Comparison of ENCODE assay signal across 10 cellular contexts in the genomic region with DNA sequence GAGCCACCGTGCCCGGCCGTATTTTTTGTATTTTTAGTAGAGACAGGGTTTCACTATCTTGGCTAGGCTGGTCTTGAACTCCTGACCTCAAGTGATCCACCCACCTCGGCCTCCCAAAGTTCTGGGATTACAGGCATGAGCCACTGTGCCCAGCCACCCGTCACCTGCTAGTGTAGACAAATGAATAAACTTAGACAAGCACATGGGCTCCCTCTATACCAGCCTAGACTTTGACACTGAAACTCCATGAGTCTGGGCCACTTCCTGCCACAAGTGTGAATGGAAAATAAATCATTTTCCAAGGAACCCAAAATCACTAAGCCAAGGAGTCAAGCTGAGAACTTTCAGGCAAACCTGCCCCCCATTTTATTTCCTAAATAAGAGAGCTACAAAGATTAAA. TPM values are rescaled to one million over a fixed set of nuclear protein-coding genes. Genes with fewer than 3 reads are reported as not detected.
DNase-seq lines count a peak whose midpoint lies in the region; ATAC-seq and TF ChIP-seq lines count a peak whose summit lies in the region.
"Had no signal": no experiment of that assay in that cellular context is flagged by ENCODE, and none has a peak within 500 bp of the region (broad histone marks: within the 10 kb centered on the region; RNA-seq: fewer than 3 reads in every experiment).

No MANE protein-coding gene starts in this region.

- WGBS in thyroid gland, 2 donors = 83 to 86% methylated on average over 5 of the region's 5 CpGs

- H3K4me1 ChIP-seq in thyroid gland = peaks cover 4 to 16% of the 10 kb centered on the region in 2 donors

- H3K4me3 Mint-ChIP-seq in activated naive CD4-positive, alpha-beta T cell treated with anti-CD3 and anti-CD28 coated beads for 36 hours = no peak overlapping the region
- peak overlapping the region; percentile 12 for H3K4me3 Mint-ChIP-seq in activated CD8-positive, alpha-beta T cell treated with anti-CD3 and anti-CD28 coated beads, Interleukin-2, amount 10 ng/mL, durations not matched to agents 7 days and 5 days
- H3K4me3 Mint-ChIP-seq: endodermal cell had no signal

- POLR2A ChIA-PET in activated CD8-positive, alpha-beta T cell treated with anti-CD3 and anti-CD28 coated beads, Interleukin-2, amount 10 ng/mL, durations not matched to agents 7 days and 5 days (lab: Charles Lee) = interaction anchor here (1.0 to 3.7 kb wide), 6 partner anchors 27 to 97 kb away, joined by 4 to 19 read pairs (median 5); partner anchors contain the start of genes COG3 and TPT1

- intact Hi-C loops in activated naive CD4-positive, alpha-beta T cell treated with anti-CD3 and anti-CD28 coated beads for 36 hours (cut with micrococcal nuclease) = loop anchor here (1.0 to 10.0 kb wide), 8 partner anchors 27 to 927 kb away; partner anchors contain the start of genes COG3, SLC25A30 and TPT1
- intact Hi-C loops in thyroid gland (cut with DNase I) = no loop called here

- DNase-seq in activated naive CD4-positive, alpha-beta T cell treated with anti-CD3 and anti-CD28 coated beads for 36 hours = peak; percentile 19
- no peak for DNase-seq in activated naive CD4-positive, alpha-beta T cell treated with anti-CD3 and anti-CD28 coated beads, Interleukin-2, amount 50 U/mL, for 16 hours
- no peak for DNase-seq in activated CD8-positive, alpha-beta T cell treated with anti-CD3 and anti-CD28 coated beads, Interleukin-2, amount 10 ng/mL, durations not matched to agents 7 days and 5 days
- DNase-seq in glomerular visceral epithelial cell (ENCODE audit: extremely low spot score) (peak; percentile 62), thyroid gland (no peak), SK-N-DZ (ENCODE audit: low spot score) (no peak), hippocampal formation (lab: John Stamatoyannopoulos, UW) (no peak), T1000 (lab: John Stamatoyannopoulos, UW) (no peak)
- DNase-seq: NCI-H2081 treated with DMSO at 0.1 percent for 48 hours had no signal

- H3K36me3 ChIP-seq in thyroid gland = no peaks in the 10 kb centered on the region

- CTCF ChIA-PET in activated naive CD4-positive, alpha-beta T cell treated with anti-CD3 and anti-CD28 coated beads for 36 hours (lab: Charles Lee) = interaction anchor here (0.7 to 5.7 kb wide), 5 partner anchors 17 to 313 kb away, joined by 3 to 83 read pairs (median 5); partner anchors contain the start of gene TPT1
- CTCF ChIA-PET in activated CD8-positive, alpha-beta T cell treated with anti-CD3 and anti-CD28 coated beads, Interleukin-2, amount 10 ng/mL, durations not matched to agents 7 days and 5 days (lab: Charles Lee) = interaction anchor here (0.6 to 8.3 kb wide), 6 partner anchors 16 to 95 kb away, joined by 4 to 144 read pairs (median 4); no protein-coding TSS in a partner anchor

- no peaks in the 10 kb centered on the region for H3K27me3 Mint-ChIP-seq in activated naive CD4-positive, alpha-beta T cell treated with anti-CD3 and anti-CD28 coated beads for 36 hours (ENCODE audit: low read depth)
- no peaks in the 10 kb centered on the region for H3K27me3 Mint-ChIP-seq in activated CD8-positive, alpha-beta T cell treated with anti-CD3 and anti-CD28 coated beads, Interleukin-2, amount 10 ng/mL, durations not matched to agents 7 days and 5 days (ENCODE audit: low read depth)

- H3K9me3 ChIP-seq in thyroid gland = no peaks in the 10 kb centered on the region

- no peak for TF ChIP-seq CTCF in thyroid gland (IDR thresholded peaks at IDR 0.05)

- ATAC-seq in activated CD8-positive, alpha-beta T cell treated with anti-CD3 and anti-CD28 coated beads, Interleukin-2, amount 10 ng/mL, durations not matched to agents 7 days and 5 days = no peak

- H3K27ac ChIP-seq in thyroid gland = peak overlapping the region in 2 of 3 donors; percentile 31 to 35

- H3K36me3 Mint-ChIP-seq in activated naive CD4-positive, alpha-beta T cell treated with anti-CD3 and anti-CD28 coated beads for 36 hours (ENCODE audit: low read depth) = peaks cover 14% of the 10 kb centered on the region
- H3K36me3 Mint-ChIP-seq in activated CD8-positive, alpha-beta T cell treated with anti-CD3 and anti-CD28 coated beads, Interleukin-2, amount 10 ng/mL, durations not matched to agents 7 days and 5 days (ENCODE audit: low read depth) = peaks cover 34% of the 10 kb centered on the region

- no peaks in the 10 kb centered on the region for H3K27me3 ChIP-seq in thyroid gland

- peaks cover 6% of the 10 kb centered on the region for H3K9me3 Mint-ChIP-seq in activated naive CD4-positive, alpha-beta T cell treated with anti-CD3 and anti-CD28 coated beads for 36 hours
- no peaks in the 10 kb centered on the region for H3K9me3 Mint-ChIP-seq in activated CD8-positive, alpha-beta T cell treated with anti-CD3 and anti-CD28 coated beads, Interleukin-2, amount 10 ng/mL, durations not matched to agents 7 days and 5 days (ENCODE audit: insufficient read depth)

- no peak overlapping the region for H3K4me3 ChIP-seq in thyroid gland (replicated peaks in 1 of 3)

- H3K4me1 Mint-ChIP-seq in activated naive CD4-positive, alpha-beta T cell treated with anti-CD3 and anti-CD28 coated beads for 36 hours (ENCODE audit: low read depth) = peaks cover 50% of the 10 kb centered on the region
- peaks cover 64% of the 10 kb centered on the region for H3K4me1 Mint-ChIP-seq in activated CD8-positive, alpha-beta T cell treated with anti-CD3 and anti-CD28 coated beads, Interleukin-2, amount 10 ng/mL, durations not matched to agents 7 days and 5 days (ENCODE audit: low read depth)

- TF ChIP-seq POLR2A in thyroid gland (IDR thresholded peaks at IDR 0.05) = no peak

- peak overlapping the region; percentile 83 for H3K27ac Mint-ChIP-seq in activated naive CD4-positive, alpha-beta T cell treated with anti-CD3 and anti-CD28 coated beads for 36 hours
- H3K27ac Mint-ChIP-seq in activated CD8-positive, alpha-beta T cell treated with anti-CD3 and anti-CD28 coated beads, Interleukin-2, amount 10 ng/mL, durations not matched to agents 7 days and 5 days = peak overlapping the region; percentile 90

RNA-seq across cellular contexts. Expression of gene TPT1, which starts 27.0 kb away (rescaled TPM):
- 1,000 to 10,000 TPM; 3,331 to 3,631 TPM for total RNA-seq in activated naive CD4-positive, alpha-beta T cell treated with anti-CD3 and anti-CD28 coated beads for 36 hours
- 1,000 to 10,000 TPM; 3,981 to 4,076 TPM for total RNA-seq in activated CD8-positive, alpha-beta T cell treated with anti-CD3 and anti-CD28 coated beads, Interleukin-2, amount 10 ng/mL, durations not matched to agents 7 days and 5 days
- total RNA-seq in thyroid gland = 1,000 to 10,000 TPM; 2,350 to 4,169 (median 2,632) TPM
- 2,440 and 2,961 TPM in 2 replicates for polyA plus RNA-seq in SK-N-DZ (2014; cell fraction: cytosol; rRNA removed)
- polyA plus RNA-seq in SK-N-DZ (2014; cell fraction: nucleus; rRNA removed) = 1,300 and 1,726 TPM in 2 replicates

RNA-seq across cellular contexts. Expression of gene SLC25A30, which starts 50.2 kb away (rescaled TPM):
- total RNA-seq in activated naive CD4-positive, alpha-beta T cell treated with anti-CD3 and anti-CD28 coated beads for 36 hours = 10 to 100 TPM; 13.6 to 15.1 TPM
- total RNA-seq in activated CD8-positive, alpha-beta T cell treated with anti-CD3 and anti-CD28 coated beads, Interleukin-2, amount 10 ng/mL, durations not matched to agents 7 days and 5 days = 10 to 100 TPM; 19.0 to 19.7 TPM
- 10 to 100 TPM; 11.3 to 16.1 (median 15.9) TPM for total RNA-seq in thyroid gland
- polyA plus RNA-seq in SK-N-DZ (2014; cell fraction: cytosol; rRNA removed) = 2.5 and 3.1 TPM in 2 replicates
- polyA plus RNA-seq in SK-N-DZ (2014; cell fraction: nucleus; rRNA removed) = 1.2 and 5.3 TPM in 2 replicates

Comparison
In these comparisons a context has a peak if more than half of its experiments do, and no peak if none do; other contexts are left out.
1. DNase-seq: peak in activated naive CD4-positive, alpha-beta T cell treated with anti-CD3 and anti-CD28 coated beads for 36 hours (single experiment) and glomerular visceral epithelial cell (single experiment); none in activated naive CD4-positive, alpha-beta T cell treated with anti-CD3 and anti-CD28 coated beads, Interleukin-2, amount 50 U/mL, for 16 hours (single experiment), activated CD8-positive, alpha-beta T cell treated with anti-CD3 and anti-CD28 coated beads, Interleukin-2, amount 10 ng/mL, durations not matched to agents 7 days and 5 days (single experiment), thyroid gland (0 of 2), SK-N-DZ (single experiment), hippocampal formation (0 of 2) and T1000 (single experiment).